ENCODE assay signal across 8 cellular contexts in the genomic region with DNA sequence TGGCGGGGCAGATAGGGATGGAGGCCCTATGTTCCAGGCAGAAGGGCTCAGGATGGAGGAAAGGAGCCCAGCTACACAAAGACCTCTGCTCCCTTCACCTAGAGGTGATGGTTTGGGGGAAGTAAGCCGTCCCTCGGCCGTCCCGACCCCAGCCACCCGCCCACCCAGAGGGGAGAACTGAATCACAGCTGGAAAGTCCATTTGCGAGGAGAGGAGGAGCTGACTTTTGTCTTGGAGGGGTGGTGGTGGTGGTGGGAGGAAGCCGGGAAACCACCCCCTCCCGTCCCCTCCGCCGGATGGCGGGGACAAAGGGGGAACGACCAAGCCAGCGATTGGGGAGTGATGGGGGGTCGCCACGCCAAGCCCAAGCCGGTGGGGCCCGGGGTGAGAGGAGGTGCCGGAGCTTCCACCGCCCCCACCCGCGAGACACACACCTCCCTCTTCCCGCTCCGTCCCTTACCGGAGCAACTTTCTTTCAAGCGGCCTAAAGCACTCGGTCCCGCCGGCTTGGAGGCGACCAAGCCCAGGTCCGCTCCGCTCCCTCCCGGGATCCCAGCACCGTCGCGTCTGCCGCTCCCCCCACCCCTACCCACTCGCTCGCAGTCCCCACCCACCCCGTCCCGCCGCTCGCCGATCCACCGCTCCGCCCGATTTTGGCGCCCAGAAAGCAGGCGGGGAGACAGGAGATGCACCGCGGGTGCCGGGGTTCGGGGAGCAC. TPM values are rescaled to one million over a fixed set of nuclear protein-coding genes. Genes with fewer than 3 reads are reported as not detected.
DNase-seq lines count a peak whose midpoint lies in the region; ATAC-seq and FAIRE-seq lines count a peak whose summit lies in the region.

No MANE protein-coding gene starts in this region.

- H3K4me3 Mint-ChIP-seq in CD4-positive, CD25-positive, alpha-beta regulatory T cell: peak overlapping the region; percentile 92 to 100 (median 99)

- peaks cover 89% of the 10 kb centered on the region for H3K4me1 ChIP-seq in CD4-positive, CD25-positive, alpha-beta regulatory T cell (ENCODE audit: control insufficient read depth, insufficient read depth, low read length, poor library complexity, severe bottlenecking)
- H3K4me1 ChIP-seq in HUES6 (ENCODE audit: control insufficient read depth, insufficient read depth, low read length) (peaks cover 61% of the 10 kb centered on the region), muscle layer of colon (ENCODE audit: insufficient read depth, low read length) (peaks cover 81% of the 10 kb centered on the region)

- peaks cover 6 to 77% (median 57%) of the 10 kb centered on the region in 4 donors for H3K4me1 Mint-ChIP-seq in CD4-positive, CD25-positive, alpha-beta regulatory T cell

- H3K36me3 Mint-ChIP-seq in CD4-positive, CD25-positive, alpha-beta regulatory T cell: peaks cover 21% of the 10 kb centered on the region

- peaks cover 6% of the 10 kb centered on the region for H3K36me3 ChIP-seq in CD4-positive, CD25-positive, alpha-beta regulatory T cell (ENCODE audit: control insufficient read depth, insufficient read depth, low read length)
- no peaks in the 10 kb centered on the region for H3K36me3 ChIP-seq in HUES6 (ENCODE audit: control insufficient read depth, insufficient read depth, low read length)
- no peaks in the 10 kb centered on the region for H3K36me3 ChIP-seq in muscle layer of colon (ENCODE audit: insufficient read depth, low read length)

- H3K27ac ChIP-seq in CD4-positive, CD25-positive, alpha-beta regulatory T cell (ENCODE audit: insufficient read depth, low read length, poor library complexity, severe bottlenecking): peak overlapping the region; percentile 86
- H3K27ac ChIP-seq in HUES6 (ENCODE audit: low read depth, low read length) (peak overlapping the region; percentile 92), muscle layer of colon (ENCODE audit: low read depth, low read length) (peak overlapping the region; percentile 96)

- peak in 2 of 3 donors; percentile 34 to 41 for DNase-seq in CD4-positive, CD25-positive, alpha-beta regulatory T cell
- peak; percentile 77 to 80 for DNase-seq in activated CD4-positive, alpha-beta T cell treated with anti-CD3 and anti-CD28 coated beads, Interleukin-2, amount 50 U/mL, for 4 hours
- peak; percentile 29 for DNase-seq in effector CD4-positive, alpha-beta T cell
- DNase-seq in stimulated activated CD8-positive, alpha-beta memory T cell treated with anti-CD3 and anti-CD28 coated beads, Interleukin-7, amount 100 ng/mL, for 48 hours (ENCODE audit: extremely low read depth in 1 of 2, low read depth in 1 of 2): peak; percentile 66 to 74
- DNase-seq in RCC 7860 (ENCODE audit: low spot score): no peak

- H3K9me3 ChIP-seq in CD4-positive, CD25-positive, alpha-beta regulatory T cell (ENCODE audit: control insufficient read depth in 2 of 2, low read length in 2 of 2): no peaks in the 10 kb centered on the region
- H3K9me3 ChIP-seq in HUES6 (ENCODE audit: control insufficient read depth, insufficient read depth, low read depth, low read length): no peaks in the 10 kb centered on the region
- H3K9me3 ChIP-seq in muscle layer of colon (ENCODE audit: low read length): no peaks in the 10 kb centered on the region

- ATAC-seq in CD4-positive, CD25-positive, alpha-beta regulatory T cell (ENCODE audit: low read depth in 2 of 2): peak; percentile 5 to 9
- no peak for ATAC-seq in GM19351 (IDR thresholded peaks at IDR 0.05; ENCODE audit: unreplicated experiment)

- H3K27ac Mint-ChIP-seq in CD4-positive, CD25-positive, alpha-beta regulatory T cell: peak overlapping the region; percentile 95 to 98 (median 95)

- H3K9ac ChIP-seq in HUES6 (ENCODE audit: low read length) (peak overlapping the region; percentile 94), muscle layer of colon (ENCODE audit: low read length) (peak overlapping the region; percentile 93)

- H3K27me3 Mint-ChIP-seq in CD4-positive, CD25-positive, alpha-beta regulatory T cell: no peaks in the 10 kb centered on the region

- H3K9me3 Mint-ChIP-seq in CD4-positive, CD25-positive, alpha-beta regulatory T cell: peaks cover 0 to 1% (median 0%) of the 10 kb centered on the region in 7 donors

- peak overlapping the region; percentile 92 for H3K4me3 ChIP-seq in CD4-positive, CD25-positive, alpha-beta regulatory T cell (ENCODE audit: low read depth, low read length)
- H3K4me3 ChIP-seq in HUES6 (ENCODE audit: low read depth, low read length) (peak overlapping the region; percentile 95), muscle layer of colon (ENCODE audit: low read depth in 1 of 2, low read length in 2 of 2) (peak overlapping the region; percentile 84 to 98)

- H3K27me3 ChIP-seq in CD4-positive, CD25-positive, alpha-beta regulatory T cell (ENCODE audit: control insufficient read depth, insufficient read depth, low read length): no peaks in the 10 kb centered on the region
- no peaks in the 10 kb centered on the region for H3K27me3 ChIP-seq in HUES6 (ENCODE audit: control insufficient read depth, insufficient read depth, low read length)
- H3K27me3 ChIP-seq in muscle layer of colon (ENCODE audit: control insufficient read depth in 1 of 2, insufficient read depth in 2 of 2, low read length in 2 of 2): no peaks in the 10 kb centered on the region

- FAIRE-seq in RCC 7860 (lab: Jason Lieb, UNC): no peak

RNA-seq across cellular contexts. Expression of a gene that starts 0.6 kb away (rescaled TPM):
- total RNA-seq in CD4-positive, CD25-positive, alpha-beta regulatory T cell: 108 TPM
- polyA plus RNA-seq in CD4-positive, CD25-positive, alpha-beta regulatory T cell: 10 to 100 TPM; 16.1 to 19.2 (median 16.3) TPM

RNA-seq across cellular contexts. Expression of a gene that starts 36.3 kb away (rescaled TPM):
- total RNA-seq in CD4-positive, CD25-positive, alpha-beta regulatory T cell: not detected
- polyA plus RNA-seq in CD4-positive, CD25-positive, alpha-beta regulatory T cell: 1 to 10 TPM in 1 of 4 donors, under 1 TPM in 1, not detected in 2; 0.32 to 1.4 TPM

RNA-seq across cellular contexts. Expression of a gene that starts 43.0 kb away (rescaled TPM):
- 196 TPM for total RNA-seq in CD4-positive, CD25-positive, alpha-beta regulatory T cell
- polyA plus RNA-seq in CD4-positive, CD25-positive, alpha-beta regulatory T cell: 100 to 1,000 TPM; 358 to 421 (median 392) TPM

RNA-seq across cellular contexts. Expression of a gene that starts 43.6 kb away (rescaled TPM):
- total RNA-seq in CD4-positive, CD25-positive, alpha-beta regulatory T cell: 60.1 TPM
- 10 to 100 TPM in 1 of 4 donors, 1 to 10 TPM in 3; 7.4 to 10.8 (median 8.3) TPM for polyA plus RNA-seq in CD4-positive, CD25-positive, alpha-beta regulatory T cell
